Comparison of ENCODE assay signal across 8 cellular contexts in genomic region chr14:51873221-51873893, GRCh38.
A peak's percentile ranks its signal among the peaks of the same experiment; 100 is the strongest.
DNase-seq lines count a peak whose midpoint lies in the region; ATAC-seq and TF ChIP-seq lines count a peak whose summit lies in the region.

No MANE protein-coding gene starts in this region.

- H3K27ac Mint-ChIP-seq in activated naive CD8-positive, alpha-beta T cell treated with anti-CD3 and anti-CD28 coated beads, Interleukin-2, amount 50 U/mL, for 24 hours, result peak overlapping the region; percentile 94

- peak overlapping the region; percentile 53 for H3K4me3 Mint-ChIP-seq in activated naive CD8-positive, alpha-beta T cell treated with anti-CD3 and anti-CD28 coated beads, Interleukin-2, amount 50 U/mL, for 24 hours

- H3K4me1 Mint-ChIP-seq in activated naive CD8-positive, alpha-beta T cell treated with anti-CD3 and anti-CD28 coated beads, Interleukin-2, amount 50 U/mL, for 24 hours, result peaks cover 61% of the 10 kb centered on the region

- peaks cover 30% of the 10 kb centered on the region for H3K36me3 Mint-ChIP-seq in activated naive CD8-positive, alpha-beta T cell treated with anti-CD3 and anti-CD28 coated beads, Interleukin-2, amount 50 U/mL, for 24 hours (ENCODE audit: low read depth)

- H3K27me3 Mint-ChIP-seq in activated naive CD8-positive, alpha-beta T cell treated with anti-CD3 and anti-CD28 coated beads, Interleukin-2, amount 50 U/mL, for 24 hours, result no peaks in the 10 kb centered on the region

- in situ Hi-C loops in GM13976 (cut with MboI; ENCODE audit: low sequenced_read_pairs, unreplicated experiment), result no loop called here

- TF ChIP-seq CTCF in GM13976 (IDR thresholded peaks at IDR 0.05; ENCODE audit: borderline replicate concordance, control extremely low read depth, extremely low read depth, insufficient read depth, missing control alignments), result no peak

- ATAC-seq in HG02759 (IDR thresholded peaks at IDR 0.05; ENCODE audit: unreplicated experiment), result peak; percentile 91
- peak; percentile 87 for ATAC-seq in activated naive CD8-positive, alpha-beta T cell treated with anti-CD3 and anti-CD28 coated beads, Interleukin-2, amount 50 U/mL, for 24 hours

- DNase-seq in AG08396 (ENCODE audit: low spot score), result peak; percentile 72
- peak; percentile 50 for DNase-seq in GM13976 (ENCODE audit: low spot score)
- peak; percentile 81 for DNase-seq in NCI-H1436 (lab: John Stamatoyannopoulos, UW)
- no peak for DNase-seq in activated naive CD8-positive, alpha-beta T cell treated with anti-CD3 and anti-CD28 coated beads, Interleukin-2, amount 50 U/mL, for 24 hours
- peak; percentile 87 for DNase-seq in kidney tubule cell (ENCODE audit: low spot score)
- no peak for DNase-seq in NCI-H526 treated with DMSO at 0.1 percent for 48 hours (lab: John Stamatoyannopoulos, UW)
- DNase-seq in NCI-H2227 treated with DMSO at 0.1 percent for 48 hours (lab: John Stamatoyannopoulos, UW), result no peak

- H3K9me3 Mint-ChIP-seq in activated naive CD8-positive, alpha-beta T cell treated with anti-CD3 and anti-CD28 coated beads, Interleukin-2, amount 50 U/mL, for 24 hours, result peaks cover 3% of the 10 kb centered on the region

Comparison
In these comparisons a context has a peak if more than half of its experiments do, and no peak if none do; other contexts are left out.
1. DNase-seq: peak in AG08396 (single experiment), GM13976 (single experiment), NCI-H1436 (single experiment) and kidney tubule cell (single experiment); none in activated naive CD8-positive, alpha-beta T cell treated with anti-CD3 and anti-CD28 coated beads, Interleukin-2, amount 50 U/mL, for 24 hours (single experiment), NCI-H526 treated with DMSO at 0.1 percent for 48 hours (single experiment) and NCI-H2227 treated with DMSO at 0.1 percent for 48 hours (single experiment).